In genomic region chr7:55386541-55386940, GRCh38 we compare ENCODE assay signal across 1 cellular context.
TF ChIP-seq lines count a peak whose summit lies in the region.

No MANE protein-coding gene starts in this region.

TF ChIP-seq in H1, 55 proteins besides CTCF, POLR2A, EP300 and RAD21:
- TF ChIP-seq TEAD4 (IDR thresholded peaks at IDR 0.05; ENCODE audit: low read depth, low read length) (no peak), TAF7 (optimal IDR thresholded peaks at IDR 0.05; ENCODE audit: borderline replicate concordance, low read depth, low read length) (no peak)
